In the genomic region with DNA sequence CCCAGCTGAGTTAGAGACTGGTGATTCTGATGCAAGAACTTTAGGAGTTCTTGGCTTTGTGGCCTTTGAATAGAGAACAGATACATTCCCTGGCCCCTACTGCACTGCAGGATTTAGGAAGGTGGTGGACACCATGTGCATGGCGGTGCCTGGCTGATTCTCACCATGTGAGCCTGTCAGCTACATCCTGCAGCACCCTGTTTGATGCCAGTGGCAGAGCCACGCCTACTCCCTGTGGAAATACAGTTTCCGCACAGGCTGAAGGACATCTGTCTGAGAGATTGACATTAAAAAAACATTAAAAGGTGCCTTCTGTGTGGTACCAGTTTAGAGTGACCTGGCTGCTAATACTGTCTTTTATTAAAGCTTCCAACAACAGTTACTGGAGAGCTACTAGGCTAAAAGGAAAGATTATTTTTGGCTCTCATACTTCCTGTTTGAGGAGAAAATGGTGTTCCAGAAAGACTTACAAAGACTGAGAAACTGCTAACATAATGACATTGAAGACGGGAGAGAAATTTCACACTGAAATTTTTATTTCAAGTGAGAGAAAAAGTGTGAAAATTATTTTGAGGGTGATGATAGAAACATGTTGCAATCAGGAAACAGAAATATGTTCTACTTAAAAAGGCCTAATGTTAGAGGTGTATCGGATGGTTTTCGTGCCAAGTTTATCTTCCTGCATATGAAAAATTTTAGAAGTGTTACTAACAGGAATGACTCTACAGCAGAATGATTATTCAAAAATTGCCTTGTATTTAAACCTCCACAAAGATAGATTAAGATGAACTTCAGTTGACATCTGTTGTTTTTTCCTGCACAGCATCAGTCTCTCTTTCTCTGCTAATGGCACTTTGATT, we compare ENCODE assay signal across 14 cellular contexts. TPM values are rescaled to one million over a fixed set of nuclear protein-coding genes. Genes with fewer than 3 reads are reported as not detected.
DNase-seq lines count a peak whose midpoint lies in the region; ATAC-seq, FAIRE-seq and TF ChIP-seq lines count a peak whose summit lies in the region.
"Had no signal": no experiment of that assay in that cellular context is flagged by ENCODE, and none has a peak within 500 bp of the region (broad histone marks: within the 10 kb centered on the region; RNA-seq: fewer than 3 reads in every experiment).

No MANE protein-coding gene starts in this region.

- H4K20me1 ChIP-seq in GM23338 (replicated peaks; ENCODE audit: insufficient read depth) (no peaks in the 10 kb centered on the region), OCI-LY7 (ENCODE audit: insufficient read depth, low read length) (no peaks in the 10 kb centered on the region)

- H3F3A ChIP-seq in GM23338 (replicated peaks; ENCODE audit: low read depth), result no peaks in the 10 kb centered on the region

- no peak for TF ChIP-seq RAD21 in A549 (conservative IDR thresholded peaks at IDR 0.05 in 1 of 2, IDR thresholded peaks at IDR 0.05 in 1 of 2)

- H3K9me3 Mint-ChIP-seq in GM23338, result no peaks in the 10 kb centered on the region; the same call in 2 of the 3 replicates
- H3K9me3 Mint-ChIP-seq in activated T-helper 17 cell treated with anti-CD3 and anti-CD28 coated beads, Interleukin-2, amount 50 U/mL, for 72 hours, result no peaks in the 10 kb centered on the region
- H3K9me3 Mint-ChIP-seq in activated CD8-positive, alpha-beta memory T cell treated with anti-CD3 and anti-CD28 coated beads, Interleukin-2, amount 10 ng/mL, durations not matched to agents 7 days and 5 days (ENCODE audit: low read depth), result no peaks in the 10 kb centered on the region
- H3K9me3 Mint-ChIP-seq: T-cell had no signal

- ATAC-seq in A549 (peak; percentile 55 to 69; a peak in 4 of 6 replicates), GM23338 (peak; percentile 53), gastroesophageal sphincter (peak; percentile 47)
- ATAC-seq in activated T-helper 17 cell treated with anti-CD3 and anti-CD28 coated beads, Interleukin-2, amount 50 U/mL, for 72 hours (replicated peaks), result no peak
- no peak for ATAC-seq in activated CD8-positive, alpha-beta memory T cell treated with anti-CD3 and anti-CD28 coated beads, Interleukin-2, amount 10 ng/mL, durations not matched to agents 7 days and 5 days
- ATAC-seq: T-cell had no signal

- H3K4me1 Mint-ChIP-seq in GM23338, result peaks cover 6% of the 10 kb centered on the region
- H3K4me1 Mint-ChIP-seq in activated T-helper 17 cell treated with anti-CD3 and anti-CD28 coated beads, Interleukin-2, amount 50 U/mL, for 72 hours, result no peaks in the 10 kb centered on the region
- no peaks in the 10 kb centered on the region for H3K4me1 Mint-ChIP-seq in activated CD8-positive, alpha-beta memory T cell treated with anti-CD3 and anti-CD28 coated beads, Interleukin-2, amount 10 ng/mL, durations not matched to agents 7 days and 5 days
- H3K4me1 Mint-ChIP-seq: T-cell had no signal

- H3K4me3 ChIP-seq in A549 (no peak overlapping the region), GM23338 (no peak overlapping the region), OCI-LY7 (ENCODE audit: low read depth, low read length, poor library complexity, severe bottlenecking) (no peak overlapping the region), gastroesophageal sphincter (no peak overlapping the region), lower leg skin (ENCODE audit: low read depth, poor library complexity, severe bottlenecking) (no peak overlapping the region)
- H3K4me3 ChIP-seq: dorsolateral prefrontal cortex had no signal

- H3K27me3 ChIP-seq in GM23338 (ENCODE audit: insufficient read depth) (no peaks in the 10 kb centered on the region), gastroesophageal sphincter (no peaks in the 10 kb centered on the region)
- H3K27me3 ChIP-seq: dorsolateral prefrontal cortex had no signal

- no peaks in the 10 kb centered on the region for H3K36me3 ChIP-seq in GM23338 (ENCODE audit: insufficient read depth)
- no peaks in the 10 kb centered on the region for H3K36me3 ChIP-seq in OCI-LY7 (ENCODE audit: insufficient read depth, low read length)
- H3K36me3 ChIP-seq in gastroesophageal sphincter, result no peaks in the 10 kb centered on the region

- peaks cover 2% of the 10 kb centered on the region; the same call in 1 of the 2 replicates for H3K9me2 ChIP-seq in GM23338 (ENCODE audit: insufficient read depth)
- H3K9me2 ChIP-seq in OCI-LY7 (ENCODE audit: insufficient read depth, low read length), result no peaks in the 10 kb centered on the region

- no peaks in the 10 kb centered on the region for H3K9me3 ChIP-seq in A549
- H3K9me3 ChIP-seq in OCI-LY7 (ENCODE audit: low read length), result no peaks in the 10 kb centered on the region
- no peaks in the 10 kb centered on the region for H3K9me3 ChIP-seq in gastroesophageal sphincter

- H3K4me2 ChIP-seq in A549 (no peak overlapping the region), GM23338 (no peak overlapping the region), OCI-LY7 (ENCODE audit: low read length) (no peak overlapping the region)

- no peak for DNase-seq in A549 (ENCODE audit: low read depth in 1 of 2, low spot score in 1 of 2)
- no peak for DNase-seq in GM23338 (ENCODE audit: low spot score)
- no peak for DNase-seq in OCI-LY7 (ENCODE audit: low spot score)
- no peak for DNase-seq in DMS79 treated with DMSO at 0.1 percent for 48 hours (lab: John Stamatoyannopoulos, UW)
- no peak for DNase-seq in lower leg skin (ENCODE audit: low spot score in 2 of 2)
- no peak for DNase-seq in activated CD8-positive, alpha-beta memory T cell treated with anti-CD3 and anti-CD28 coated beads, Interleukin-2, amount 10 ng/mL, durations not matched to agents 7 days and 5 days
- DNase-seq: activated T-cell treated with anti-CD3 and anti-CD28 coated beads, Interleukin-2, amount 50 U/mL, for 48 hours; stimulated activated CD4-positive, alpha-beta T cell treated with anti-CD3 and anti-CD28 coated beads, Interleukin-2, amount 100 ng/mL, for 24 hours; T-cell had no signal

- H3K79me2 ChIP-seq in GM23338 (replicated peaks; ENCODE audit: insufficient read depth), result no peaks in the 10 kb centered on the region
- H3K79me2 ChIP-seq in OCI-LY7 (ENCODE audit: insufficient read depth, low read depth, low read length), result no peaks in the 10 kb centered on the region

- POLR2A ChIA-PET in A549 (lab: Yijun Ruan, JAX) (no interaction called here), OCI-LY7 (lab: Charles Lee) (interaction anchor here (0.5 kb wide), 1 partner anchor 15 kb away, joined by 3 read pairs; no protein-coding TSS in a partner anchor)

- H3K36me3 Mint-ChIP-seq in GM23338 (ENCODE audit: low read depth), result no peaks in the 10 kb centered on the region
- H3K36me3 Mint-ChIP-seq in activated T-helper 17 cell treated with anti-CD3 and anti-CD28 coated beads, Interleukin-2, amount 50 U/mL, for 72 hours (ENCODE audit: low read depth), result no peaks in the 10 kb centered on the region
- H3K36me3 Mint-ChIP-seq in activated CD8-positive, alpha-beta memory T cell treated with anti-CD3 and anti-CD28 coated beads, Interleukin-2, amount 10 ng/mL, durations not matched to agents 7 days and 5 days, result no peaks in the 10 kb centered on the region
- H3K36me3 Mint-ChIP-seq: T-cell had no signal

- no peak for FAIRE-seq in A549 (lab: Jason Lieb, UNC)

- no peak for TF ChIP-seq POLR2A in A549 (IDR thresholded peaks at IDR 0.05; ENCODE audit: low read length)
- no peak for TF ChIP-seq POLR2A in gastroesophageal sphincter (IDR thresholded peaks at IDR 0.05)
- TF ChIP-seq POLR2A in lower leg skin (IDR thresholded peaks at IDR 0.05), result no peak

- peak overlapping the region in 1 of 2 experiments; percentile 13; a peak in 1 of 6 replicates for H3K27ac ChIP-seq in A549
- no peak overlapping the region for H3K27ac ChIP-seq in GM23338 (ENCODE audit: low read depth)
- no peak overlapping the region for H3K27ac ChIP-seq in OCI-LY7 (ENCODE audit: low read depth, low read length, poor library complexity, severe bottlenecking)
- H3K27ac ChIP-seq in gastroesophageal sphincter, result peak overlapping the region; percentile 3 to 77 (median 69)

- no peak overlapping the region for H3K27ac Mint-ChIP-seq in GM23338
- H3K27ac Mint-ChIP-seq in activated T-helper 17 cell treated with anti-CD3 and anti-CD28 coated beads, Interleukin-2, amount 50 U/mL, for 72 hours, result no peak overlapping the region
- H3K27ac Mint-ChIP-seq in activated CD8-positive, alpha-beta memory T cell treated with anti-CD3 and anti-CD28 coated beads, Interleukin-2, amount 10 ng/mL, durations not matched to agents 7 days and 5 days, result no peak overlapping the region
- H3K27ac Mint-ChIP-seq: T-cell had no signal

- no peak overlapping the region for H3K4me3 Mint-ChIP-seq in GM23338
- H3K4me3 Mint-ChIP-seq in activated T-helper 17 cell treated with anti-CD3 and anti-CD28 coated beads, Interleukin-2, amount 50 U/mL, for 72 hours, result no peak overlapping the region
- no peak overlapping the region for H3K4me3 Mint-ChIP-seq in activated CD8-positive, alpha-beta memory T cell treated with anti-CD3 and anti-CD28 coated beads, Interleukin-2, amount 10 ng/mL, durations not matched to agents 7 days and 5 days
- H3K4me3 Mint-ChIP-seq: T-cell had no signal

- no TSS peak for BruUV-seq in OCI-LY7 (replicated peaks; lab: Mats Ljungman, UMichigan)

- 77% methylated on average over 6 of the region's 6 CpGs for WGBS in A549 (ENCODE audit: missing lambda C conversion rate)
- WGBS in gastroesophageal sphincter (ENCODE audit: low coverage in 1 of 2), 2 donors, result 19 to 40% methylated on average over 3 to 4 of the region's 6 CpGs
- WGBS in lower leg skin, 2 donors, result 81 to 86% methylated on average over 6 of the region's 6 CpGs

- peaks cover 3% of the 10 kb centered on the region for H3K27me3 Mint-ChIP-seq in GM23338 (ENCODE audit: insufficient read depth, low read depth, poor library complexity)
- H3K27me3 Mint-ChIP-seq in activated T-helper 17 cell treated with anti-CD3 and anti-CD28 coated beads, Interleukin-2, amount 50 U/mL, for 72 hours, result peaks cover 6% of the 10 kb centered on the region
- H3K27me3 Mint-ChIP-seq in activated CD8-positive, alpha-beta memory T cell treated with anti-CD3 and anti-CD28 coated beads, Interleukin-2, amount 10 ng/mL, durations not matched to agents 7 days and 5 days, result no peaks in the 10 kb centered on the region

- TF ChIP-seq CTCF in A549 (IDR thresholded peaks at IDR 0.05), result no peak
- no peak for TF ChIP-seq CTCF in GM23338 (conservative IDR thresholded peaks at IDR 0.05; ENCODE audit: low read depth in 2 of 2)
- TF ChIP-seq CTCF in OCI-LY7 (conservative IDR thresholded peaks at IDR 0.05; ENCODE audit: low read length), result 0 out of 2 replicates have a peak, but pooled peaks have one; percentile 7
- peak in 1 of 4 experiments; percentile 7 for TF ChIP-seq CTCF in gastroesophageal sphincter (IDR thresholded peaks at IDR 0.05)
- TF ChIP-seq CTCF in lower leg skin (IDR thresholded peaks at IDR 0.05), result no peak

- peak overlapping the region; percentile 8; the same call in 1 of the 2 replicates for H2AFZ ChIP-seq in GM23338
- H2AFZ ChIP-seq in OCI-LY7 (ENCODE audit: low read length), result no peak overlapping the region

- H3K4me1 ChIP-seq in A549 (no peaks in the 10 kb centered on the region; the same call in 2 of the 3 replicates), GM23338 (ENCODE audit: insufficient read depth) (no peaks in the 10 kb centered on the region), OCI-LY7 (ENCODE audit: insufficient read depth, low read length, poor library complexity, severe bottlenecking) (no peaks in the 10 kb centered on the region), gastroesophageal sphincter (peaks cover 13 to 39% (median 18%) of the 10 kb centered on the region in 3 donors)

- CTCF ChIA-PET in A549 (lab: Yijun Ruan, JAX) (interaction anchor here (0.6 to 5.8 kb wide), 13 partner anchors 8 to 695 kb away, joined by 3 to 86 read pairs (median 5); no protein-coding TSS in a partner anchor), OCI-LY7 (lab: Charles Lee; ENCODE audit: unreplicated experiment) (no interaction called here)
- CTCF ChIA-PET in activated CD8-positive, alpha-beta memory T cell treated with anti-CD3 and anti-CD28 coated beads, Interleukin-2, amount 10 ng/mL, durations not matched to agents 7 days and 5 days (lab: Charles Lee), result no interaction called here

- intact Hi-C loops in OCI-LY7 (cut with micrococcal nuclease; ENCODE audit: unreplicated experiment), result no loop called here
- intact Hi-C loops in lower leg skin (cut with DNase I; ENCODE audit: low total_unique reads), result no loop called here

- TF ChIP-seq EP300 in A549 (IDR thresholded peaks at IDR 0.05), result no peak
- no peak for TF ChIP-seq EP300 in gastroesophageal sphincter (IDR thresholded peaks at IDR 0.05)

RNA-seq across cellular contexts. Expression of a gene that starts 50.3 kb away (rescaled TPM):
- 3.6 and 4.1 TPM in 2 replicates for polyA plus RNA-seq in A549 (2011; rRNA removed)
- 0.59 and 0.63 TPM in 2 replicates for polyA plus RNA-seq in A549 (2012; cell fraction: cytosol; rRNA removed)
- polyA plus RNA-seq in A549 (2012; cell fraction: nucleus; rRNA removed), result 0.64 and 0.94 TPM in 2 replicates
- polyA plus RNA-seq in A549 (2017; fragmentation: RNase III; extraction: RNeasy Plus Mini Kit Qiagen cat#74134 plus additional on column Dnase treatment), result 0.68 to 2.3 TPM (median 1.4 TPM) in 3 replicates
- 1.8 and 2.2 TPM in 2 replicates for polyA minus RNA-seq in A549 (2011; rRNA and poly(A)+ RNA removed)
- total RNA-seq in GM23338 (2014; rRNA removed; shearing (Covaris generic)), result not detected in 2 replicates
- polyA plus RNA-seq in GM23338 (2016; fragmentation: Nextera tagmentation; extraction: Ambion mirVana), result not detected in 2 replicates
- total RNA-seq in OCI-LY7 (2014; rRNA removed; shearing (Covaris generic)), result not detected in 2 replicates
- not detected in 2 replicates for total RNA-seq in OCI-LY7 (2022)
- total RNA-seq in gastroesophageal sphincter, result 10 to 100 TPM; 13.0 to 24.8 (median 20.0) TPM
- total RNA-seq in activated T-helper 17 cell treated with anti-CD3 and anti-CD28 coated beads, Interleukin-2, amount 50 U/mL, for 72 hours, result not detected
- 1 to 10 TPM in 3 of 4 donors, under 1 TPM in 1; 0.95 to 4.1 (median 1.7) TPM for total RNA-seq in lower leg skin
- not detected for total RNA-seq in activated CD8-positive, alpha-beta memory T cell treated with anti-CD3 and anti-CD28 coated beads, Interleukin-2, amount 10 ng/mL, durations not matched to agents 7 days and 5 days
- total RNA-seq: H7, HT1080, T-cell had no signal

Comparison
In these comparisons a context has a peak if more than half of its experiments do, and no peak if none do; other contexts are left out.
1. ATAC-seq: peak in A549 (2 of 2), GM23338 (single experiment) and gastroesophageal sphincter (single experiment); none in activated T-helper 17 cell treated with anti-CD3 and anti-CD28 coated beads, Interleukin-2, amount 50 U/mL, for 72 hours (single experiment) and activated CD8-positive, alpha-beta memory T cell treated with anti-CD3 and anti-CD28 coated beads, Interleukin-2, amount 10 ng/mL, durations not matched to agents 7 days and 5 days (single experiment).
2. H3K27ac ChIP-seq: peak in gastroesophageal sphincter (4 of 4); none in GM23338 (single experiment) and OCI-LY7 (single experiment).